ENCODE assay signal across 16 cellular contexts in the genomic region with DNA sequence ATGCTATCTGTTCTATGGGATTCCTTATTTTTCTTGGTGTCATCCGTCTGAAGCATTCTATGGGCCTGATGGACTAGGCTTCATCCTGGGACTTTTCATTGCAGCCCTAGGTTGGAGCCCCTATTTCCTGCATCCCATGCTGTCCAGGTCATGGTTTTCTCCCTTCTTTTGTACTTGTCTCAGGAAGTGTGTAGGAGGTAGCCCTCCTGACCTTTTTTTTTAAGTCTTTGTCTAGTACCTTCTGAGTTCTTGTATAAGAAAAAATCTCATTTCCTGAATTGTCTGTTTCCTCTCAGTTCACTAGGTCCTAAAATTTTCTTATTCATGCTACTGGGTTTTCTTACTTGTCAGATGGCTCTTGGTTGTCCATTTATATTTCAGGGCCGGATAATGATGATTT. TPM values are rescaled to one million over a fixed set of nuclear protein-coding genes. Genes with fewer than 3 reads are reported as not detected.
DNase-seq lines count a peak whose midpoint lies in the region; ATAC-seq and TF ChIP-seq lines count a peak whose summit lies in the region.
"Had no signal": no experiment of that assay in that cellular context is flagged by ENCODE, and none has a peak within 500 bp of the region (broad histone marks: within the 10 kb centered on the region; RNA-seq: fewer than 3 reads in every experiment).

No MANE protein-coding gene starts in this region.

- 92% methylated on average over 2 of the region's 2 CpGs for WGBS in thymus

- no peaks in the 10 kb centered on the region for H3K27me3 Mint-ChIP-seq in T-helper 17 cell

- peak overlapping the region; percentile 77 for H3K27ac Mint-ChIP-seq in T-helper 17 cell

- H3K4me1 ChIP-seq in left ventricle myocardium inferior (peaks cover 93% of the 10 kb centered on the region), thymus (ENCODE audit: control insufficient read depth, insufficient read depth, low read length) (peaks cover 4% of the 10 kb centered on the region)

- intact Hi-C loops in left ventricle myocardium inferior (cut with micrococcal nuclease) (no loop called here), left ventricle myocardium superior (cut with micrococcal nuclease) (no loop called here)

- H3K9me3 ChIP-seq in left ventricle myocardium inferior (replicated peaks) (no peaks in the 10 kb centered on the region), T-helper 17 cell (ENCODE audit: control insufficient read depth, low read length, poor library complexity, severe bottlenecking) (no peaks in the 10 kb centered on the region), thymus (ENCODE audit: control insufficient read depth) (no peaks in the 10 kb centered on the region), MG63 (no peaks in the 10 kb centered on the region)
- H3K9me3 ChIP-seq: right atrium auricular region had no signal

- DNase-seq in left ventricle myocardium inferior: no peak
- no peak for DNase-seq in left ventricle myocardium superior
- DNase-seq in T-helper 17 cell: no peak
- DNase-seq in fibroblast of pulmonary artery (ENCODE audit: low read depth): peak; percentile 22
- no peak for DNase-seq in MG63
- no peak for DNase-seq in NCI-H2029 (lab: John Stamatoyannopoulos, UW)
- DNase-seq in activated effector memory CD4-positive, alpha-beta T cell treated with anti-CD3 and anti-CD28 coated beads, Interleukin-2, amount 50 U/mL, for 16 hours: no peak
- DNase-seq: activated CD4-positive, CD25-positive, alpha-beta regulatory T cell treated with anti-CD3 and anti-CD28 coated beads, Interleukin-2, amount 50 U/mL, for 72 hours; cortex of kidney; erythroblast; GDM1; NCI-H2029 treated with DMSO at 0.1 percent for 48 hours; NCI-H510A; SHP77 had no signal

- H3K36me3 Mint-ChIP-seq in T-helper 17 cell (ENCODE audit: low read depth): no peaks in the 10 kb centered on the region

- H3K36me3 ChIP-seq in left ventricle myocardium inferior: peaks cover 34% of the 10 kb centered on the region
- peaks cover 10% of the 10 kb centered on the region for H3K36me3 ChIP-seq in thymus (ENCODE audit: control insufficient read depth, insufficient read depth)
- H3K36me3 ChIP-seq in MG63: peaks cover 62% of the 10 kb centered on the region

- no peaks in the 10 kb centered on the region for H3K27me3 ChIP-seq in left ventricle myocardium inferior (ENCODE audit: low read depth)
- no peaks in the 10 kb centered on the region for H3K27me3 ChIP-seq in thymus (ENCODE audit: control insufficient read depth, insufficient read depth)
- no peaks in the 10 kb centered on the region for H3K27me3 ChIP-seq in MG63
- H3K27me3 ChIP-seq: right atrium auricular region had no signal

- H3K4me3 Mint-ChIP-seq in T-helper 17 cell: peak overlapping the region; percentile 41

- no peak for ATAC-seq in left ventricle myocardium superior
- ATAC-seq in T-helper 17 cell: no peak

- peaks cover 41% of the 10 kb centered on the region for H3K4me1 Mint-ChIP-seq in T-helper 17 cell

- H3K4me3 ChIP-seq in left ventricle myocardium inferior: no peak overlapping the region
- H3K4me3 ChIP-seq in fibroblast of pulmonary artery (replicated peaks; ENCODE audit: low read depth, low read length): no peak overlapping the region
- H3K4me3 ChIP-seq in thymus (ENCODE audit: low read length): no peak overlapping the region
- H3K4me3 ChIP-seq in MG63: no peak overlapping the region
- H3K4me3 ChIP-seq: right atrium auricular region had no signal

- TF ChIP-seq CTCF in left ventricle myocardium inferior (IDR thresholded peaks at IDR 0.05; ENCODE audit: borderline replicate concordance) (no peak), fibroblast of pulmonary artery (IDR thresholded peaks at IDR 0.05; ENCODE audit: low read length, missing control alignments) (no peak)

- H3K27ac ChIP-seq in left ventricle myocardium inferior (replicated peaks): peak overlapping the region; percentile 38
- peak overlapping the region; percentile 31 for H3K27ac ChIP-seq in thymus (ENCODE audit: low read depth)
- H3K27ac ChIP-seq: right atrium auricular region had no signal

RNA-seq across cellular contexts. Expression of a gene that starts 6.0 kb away (rescaled TPM):
- total RNA-seq in left ventricle myocardium inferior (25.0 TPM), left ventricle myocardium superior (25.5 TPM), T-helper 17 cell (100 to 1,000 TPM; 259 to 267 TPM)
- polyA plus RNA-seq in thymus: 24.4 TPM
- 41.8 and 125 TPM in 2 replicates for total RNA-seq in MG63 (2014; rRNA removed; shearing (Covaris generic); ENCODE audit: low replicate concordance)

RNA-seq across cellular contexts. Expression of a gene that starts 44.1 kb away (rescaled TPM):
- total RNA-seq in left ventricle myocardium inferior (not detected), left ventricle myocardium superior (not detected), T-helper 17 cell (under 1 TPM; 0.52 to 0.62 TPM)
- polyA plus RNA-seq in thymus: 0.34 TPM
- total RNA-seq in MG63 (2014; rRNA removed; shearing (Covaris generic); ENCODE audit: low replicate concordance): not detected in 2 replicates
- total RNA-seq: right atrium auricular region had no signal

RNA-seq across cellular contexts. Expression of a gene that starts 58.7 kb away (rescaled TPM):
- total RNA-seq in left ventricle myocardium inferior (960 TPM), left ventricle myocardium superior (1,047 TPM), T-helper 17 cell (1,000 to 10,000 TPM; 2,731 to 2,885 TPM)
- polyA plus RNA-seq in thymus: 6,011 TPM
- total RNA-seq in MG63 (2014; rRNA removed; shearing (Covaris generic); ENCODE audit: low replicate concordance): 5,040 and 8,050 TPM in 2 replicates
